ENCODE assay signal across 1 cellular context in the genomic region with DNA sequence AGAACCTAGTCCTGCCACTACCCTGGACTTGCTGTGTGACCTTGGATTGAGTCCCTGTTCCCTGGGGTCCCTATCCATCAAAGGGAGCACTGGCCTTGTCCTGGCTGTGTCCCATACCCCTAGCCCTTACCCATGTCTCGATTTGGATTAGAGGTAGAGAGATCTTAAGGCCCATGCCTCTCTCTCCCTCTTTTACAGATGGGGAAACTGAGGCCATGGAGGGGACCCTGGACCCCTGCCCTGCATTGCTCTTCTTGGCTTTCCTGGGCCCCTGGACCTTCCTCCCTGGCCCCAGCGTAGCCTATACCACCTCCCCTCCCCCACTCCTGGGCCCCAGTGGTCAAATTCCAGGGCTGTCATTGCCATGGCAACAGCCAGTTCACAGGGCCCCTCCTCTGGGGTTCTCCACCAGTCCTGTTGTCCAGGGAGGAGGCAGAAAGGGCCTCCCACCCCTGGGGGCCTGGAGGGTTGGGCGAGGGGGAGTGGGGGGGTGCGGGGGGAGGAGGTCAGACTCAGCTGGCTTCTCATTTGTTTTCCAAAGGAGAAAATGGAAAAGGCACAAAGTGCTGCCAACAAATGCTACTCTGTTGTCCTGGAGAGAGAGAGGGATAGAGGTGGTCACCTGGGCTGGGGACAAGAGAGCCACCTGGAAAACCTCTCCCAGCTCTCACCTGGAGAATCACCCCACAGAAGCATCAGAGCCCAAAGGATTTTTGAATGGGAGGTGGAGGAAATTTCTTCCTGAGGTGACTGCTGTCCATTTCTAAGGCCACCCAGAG.
TF ChIP-seq lines count a peak whose summit lies in the region.

No MANE protein-coding gene starts in this region.

TF ChIP-seq in HepG2, 621 proteins besides CTCF, POLR2A, EP300 and RAD21 (continued from another document and continues in another):
- TF ChIP-seq CCDC6 (CRISPR knock-in tag; IDR thresholded peaks at IDR 0.05) (no peak), ZNF383 (CRISPR knock-in tag; IDR thresholded peaks at IDR 0.05; ENCODE audit: borderline replicate concordance) (no peak), IRF2 (CRISPR knock-in tag; IDR thresholded peaks at IDR 0.05) (peak; percentile 46), ZNF678 (CRISPR knock-in tag; IDR thresholded peaks at IDR 0.05) (no peak), ZNF460 (CRISPR knock-in tag; IDR thresholded peaks at IDR 0.05; ENCODE audit: borderline replicate concordance) (0 out of 2 replicates have a peak, but pooled peaks have one; percentile 11), ZNF253 (CRISPR knock-in tag; IDR thresholded peaks at IDR 0.05; ENCODE audit: borderline replicate concordance) (no peak), DMAP1 (CRISPR knock-in tag; IDR thresholded peaks at IDR 0.05) (no peak), RBFOX2 (IDR thresholded peaks at IDR 0.05; ENCODE audit: low read depth, low read length) (no peak), MED1 (CRISPR knock-in tag; IDR thresholded peaks at IDR 0.05) (peak; percentile 53; the same call in 1 of the 2 replicates), BCL6 (CRISPR knock-in tag; IDR thresholded peaks at IDR 0.05) (no peak), NR2F2 (IDR thresholded peaks at IDR 0.05; ENCODE audit: borderline replicate concordance, low read depth) (peak; percentile 49; the same call in 1 of the 2 replicates), ZNF10 (CRISPR knock-in tag; IDR thresholded peaks at IDR 0.05; ENCODE audit: borderline replicate concordance, low read depth) (no peak), SIX1 (CRISPR knock-in tag; IDR thresholded peaks at IDR 0.05; ENCODE audit: borderline replicate concordance) (0 out of 2 replicates have a peak, but pooled peaks have one; percentile 38), TBP (CRISPR knock-in tag; IDR thresholded peaks at IDR 0.05) (no peak), ZNF350 (CRISPR knock-in tag; IDR thresholded peaks at IDR 0.05; ENCODE audit: borderline replicate concordance, low read depth) (no peak), KDM1A (CRISPR knock-in tag; IDR thresholded peaks at IDR 0.05) (0 out of 2 replicates have a peak, but pooled peaks have one; percentile 14), SMYD3 (CRISPR knock-in tag; IDR thresholded peaks at IDR 0.05) (peak; percentile 69; the same call in 1 of the 2 replicates), TRIM24 (CRISPR knock-in tag; IDR thresholded peaks at IDR 0.05) (no peak), ZNF543 (CRISPR knock-in tag; IDR thresholded peaks at IDR 0.05) (no peak), HDAC6 (IDR thresholded peaks at IDR 0.05; ENCODE audit: low read depth, low read length) (no peak), ZNF263 (CRISPR knock-in tag; IDR thresholded peaks at IDR 0.05) (peak; percentile 92)
- TF ChIP-seq, protein P1, sequence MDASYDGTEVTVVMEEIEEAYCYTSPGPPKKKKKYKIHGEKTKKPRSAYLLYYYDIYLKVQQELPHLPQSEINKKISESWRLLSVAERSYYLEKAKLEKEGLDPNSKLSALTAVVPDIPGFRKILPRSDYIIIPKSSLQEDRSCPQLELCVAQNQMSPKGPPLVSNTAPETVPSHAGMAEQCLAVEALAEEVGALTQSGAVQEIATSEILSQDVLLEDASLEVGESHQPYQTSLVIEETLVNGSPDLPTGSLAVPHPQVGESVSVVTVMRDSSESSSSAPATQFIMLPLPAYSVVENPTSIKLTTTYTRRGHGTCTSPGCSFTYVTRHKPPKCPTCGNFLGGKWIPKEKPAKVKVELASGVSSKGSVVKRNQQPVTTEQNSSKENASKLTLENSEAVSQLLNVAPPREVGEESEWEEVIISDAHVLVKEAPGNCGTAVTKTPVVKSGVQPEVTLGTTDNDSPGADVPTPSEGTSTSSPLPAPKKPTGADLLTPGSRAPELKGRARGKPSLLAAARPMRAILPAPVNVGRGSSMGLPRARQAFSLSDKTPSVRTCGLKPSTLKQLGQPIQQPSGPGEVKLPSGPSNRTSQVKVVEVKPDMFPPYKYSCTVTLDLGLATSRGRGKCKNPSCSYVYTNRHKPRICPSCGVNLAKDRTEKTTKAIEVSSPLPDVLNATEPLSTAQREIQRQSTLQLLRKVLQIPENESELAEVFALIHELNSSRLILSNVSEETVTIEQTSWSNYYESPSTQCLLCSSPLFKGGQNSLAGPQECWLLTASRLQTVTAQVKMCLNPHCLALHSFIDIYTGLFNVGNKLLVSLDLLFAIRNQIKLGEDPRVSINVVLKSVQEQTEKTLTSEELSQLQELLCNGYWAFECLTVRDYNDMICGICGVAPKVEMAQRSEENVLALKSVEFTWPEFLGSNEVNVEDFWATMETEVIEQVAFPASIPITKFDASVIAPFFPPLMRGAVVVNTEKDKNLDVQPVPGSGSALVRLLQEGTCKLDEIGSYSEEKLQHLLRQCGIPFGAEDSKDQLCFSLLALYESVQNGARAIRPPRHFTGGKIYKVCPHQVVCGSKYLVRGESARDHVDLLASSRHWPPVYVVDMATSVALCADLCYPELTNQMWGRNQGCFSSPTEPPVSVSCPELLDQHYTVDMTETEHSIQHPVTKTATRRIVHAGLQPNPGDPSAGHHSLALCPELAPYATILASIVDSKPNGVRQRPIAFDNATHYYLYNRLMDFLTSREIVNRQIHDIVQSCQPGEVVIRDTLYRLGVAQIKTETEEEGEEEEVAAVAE (CRISPR knock-in tag; IDR thresholded peaks at IDR 0.05; ENCODE audit: borderline replicate concordance) = no peak
- TF ChIP-seq, protein P2, sequence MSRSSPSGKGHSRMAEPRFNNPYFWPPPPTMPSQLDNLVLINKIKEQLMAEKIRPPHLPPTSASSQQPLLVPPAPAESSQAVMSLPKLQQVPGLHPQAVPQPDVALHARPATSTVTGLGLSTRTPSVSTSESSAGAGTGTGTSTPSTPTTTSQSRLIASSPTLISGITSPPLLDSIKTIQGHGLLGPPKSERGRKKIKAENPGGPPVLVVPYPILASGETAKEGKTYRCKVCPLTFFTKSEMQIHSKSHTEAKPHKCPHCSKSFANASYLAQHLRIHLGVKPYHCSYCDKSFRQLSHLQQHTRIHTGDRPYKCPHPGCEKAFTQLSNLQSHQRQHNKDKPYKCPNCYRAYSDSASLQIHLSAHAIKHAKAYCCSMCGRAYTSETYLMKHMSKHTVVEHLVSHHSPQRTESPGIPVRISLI (CRISPR knock-in tag; IDR thresholded peaks at IDR 0.05; ENCODE audit: borderline replicate concordance) = no peak
- TF ChIP-seq, protein P3, sequence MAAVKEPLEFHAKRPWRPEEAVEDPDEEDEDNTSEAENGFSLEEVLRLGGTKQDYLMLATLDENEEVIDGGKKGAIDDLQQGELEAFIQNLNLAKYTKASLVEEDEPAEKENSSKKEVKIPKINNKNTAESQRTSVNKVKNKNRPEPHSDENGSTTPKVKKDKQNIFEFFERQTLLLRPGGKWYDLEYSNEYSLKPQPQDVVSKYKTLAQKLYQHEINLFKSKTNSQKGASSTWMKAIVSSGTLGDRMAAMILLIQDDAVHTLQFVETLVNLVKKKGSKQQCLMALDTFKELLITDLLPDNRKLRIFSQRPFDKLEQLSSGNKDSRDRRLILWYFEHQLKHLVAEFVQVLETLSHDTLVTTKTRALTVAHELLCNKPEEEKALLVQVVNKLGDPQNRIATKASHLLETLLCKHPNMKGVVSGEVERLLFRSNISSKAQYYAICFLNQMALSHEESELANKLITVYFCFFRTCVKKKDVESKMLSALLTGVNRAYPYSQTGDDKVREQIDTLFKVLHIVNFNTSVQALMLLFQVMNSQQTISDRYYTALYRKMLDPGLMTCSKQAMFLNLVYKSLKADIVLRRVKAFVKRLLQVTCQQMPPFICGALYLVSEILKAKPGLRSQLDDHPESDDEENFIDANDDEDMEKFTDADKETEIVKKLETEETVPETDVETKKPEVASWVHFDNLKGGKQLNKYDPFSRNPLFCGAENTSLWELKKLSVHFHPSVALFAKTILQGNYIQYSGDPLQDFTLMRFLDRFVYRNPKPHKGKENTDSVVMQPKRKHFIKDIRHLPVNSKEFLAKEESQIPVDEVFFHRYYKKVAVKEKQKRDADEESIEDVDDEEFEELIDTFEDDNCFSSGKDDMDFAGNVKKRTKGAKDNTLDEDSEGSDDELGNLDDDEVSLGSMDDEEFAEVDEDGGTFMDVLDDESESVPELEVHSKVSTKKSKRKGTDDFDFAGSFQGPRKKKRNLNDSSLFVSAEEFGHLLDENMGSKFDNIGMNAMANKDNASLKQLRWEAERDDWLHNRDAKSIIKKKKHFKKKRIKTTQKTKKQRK (IDR thresholded peaks at IDR 0.05; ENCODE audit: low read length) = no peak
- TF ChIP-seq, protein P4, sequence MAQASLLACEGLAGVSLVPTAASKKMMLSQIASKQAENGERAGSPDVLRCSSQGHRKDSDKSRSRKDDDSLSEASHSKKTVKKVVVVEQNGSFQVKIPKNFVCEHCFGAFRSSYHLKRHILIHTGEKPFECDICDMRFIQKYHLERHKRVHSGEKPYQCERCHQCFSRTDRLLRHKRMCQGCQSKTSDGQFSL (CRISPR knock-in tag; IDR thresholded peaks at IDR 0.05) = no peak; the same call in 1 of the 2 replicates
- TF ChIP-seq, protein P5, sequence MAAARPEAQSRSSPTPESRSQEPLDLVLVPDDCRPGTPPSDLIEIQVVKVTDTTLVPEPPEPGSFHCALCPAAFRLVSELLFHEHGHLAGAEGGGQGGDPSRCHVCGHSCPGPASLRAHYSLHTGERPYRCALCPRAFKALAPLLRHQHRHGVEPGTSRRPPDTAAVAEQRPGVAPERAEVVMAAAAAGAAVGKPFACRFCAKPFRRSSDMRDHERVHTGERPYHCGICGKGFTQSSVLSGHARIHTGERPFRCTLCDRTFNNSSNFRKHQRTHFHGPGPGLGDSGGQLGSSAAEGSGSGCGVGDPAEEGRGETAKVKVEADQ (CRISPR knock-in tag; IDR thresholded peaks at IDR 0.05; ENCODE audit: borderline replicate concordance) = peak; percentile 59; the same call in 1 of the 2 replicates
- TF ChIP-seq, protein P6, sequence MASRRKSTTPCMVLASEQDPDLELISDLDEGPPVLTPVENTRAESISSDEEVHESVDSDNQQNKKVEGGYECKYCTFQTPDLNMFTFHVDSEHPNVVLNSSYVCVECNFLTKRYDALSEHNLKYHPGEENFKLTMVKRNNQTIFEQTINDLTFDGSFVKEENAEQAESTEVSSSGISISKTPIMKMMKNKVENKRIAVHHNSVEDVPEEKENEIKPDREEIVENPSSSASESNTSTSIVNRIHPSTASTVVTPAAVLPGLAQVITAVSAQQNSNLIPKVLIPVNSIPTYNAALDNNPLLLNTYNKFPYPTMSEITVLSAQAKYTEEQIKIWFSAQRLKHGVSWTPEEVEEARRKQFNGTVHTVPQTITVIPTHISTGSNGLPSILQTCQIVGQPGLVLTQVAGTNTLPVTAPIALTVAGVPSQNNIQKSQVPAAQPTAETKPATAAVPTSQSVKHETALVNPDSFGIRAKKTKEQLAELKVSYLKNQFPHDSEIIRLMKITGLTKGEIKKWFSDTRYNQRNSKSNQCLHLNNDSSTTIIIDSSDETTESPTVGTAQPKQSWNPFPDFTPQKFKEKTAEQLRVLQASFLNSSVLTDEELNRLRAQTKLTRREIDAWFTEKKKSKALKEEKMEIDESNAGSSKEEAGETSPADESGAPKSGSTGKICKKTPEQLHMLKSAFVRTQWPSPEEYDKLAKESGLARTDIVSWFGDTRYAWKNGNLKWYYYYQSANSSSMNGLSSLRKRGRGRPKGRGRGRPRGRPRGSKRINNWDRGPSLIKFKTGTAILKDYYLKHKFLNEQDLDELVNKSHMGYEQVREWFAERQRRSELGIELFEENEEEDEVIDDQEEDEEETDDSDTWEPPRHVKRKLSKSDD (CRISPR knock-in tag; IDR thresholded peaks at IDR 0.05; ENCODE audit: low read depth) = 0 out of 2 replicates have a peak, but pooled peaks have one; percentile 53
- TF ChIP-seq, protein P7, sequence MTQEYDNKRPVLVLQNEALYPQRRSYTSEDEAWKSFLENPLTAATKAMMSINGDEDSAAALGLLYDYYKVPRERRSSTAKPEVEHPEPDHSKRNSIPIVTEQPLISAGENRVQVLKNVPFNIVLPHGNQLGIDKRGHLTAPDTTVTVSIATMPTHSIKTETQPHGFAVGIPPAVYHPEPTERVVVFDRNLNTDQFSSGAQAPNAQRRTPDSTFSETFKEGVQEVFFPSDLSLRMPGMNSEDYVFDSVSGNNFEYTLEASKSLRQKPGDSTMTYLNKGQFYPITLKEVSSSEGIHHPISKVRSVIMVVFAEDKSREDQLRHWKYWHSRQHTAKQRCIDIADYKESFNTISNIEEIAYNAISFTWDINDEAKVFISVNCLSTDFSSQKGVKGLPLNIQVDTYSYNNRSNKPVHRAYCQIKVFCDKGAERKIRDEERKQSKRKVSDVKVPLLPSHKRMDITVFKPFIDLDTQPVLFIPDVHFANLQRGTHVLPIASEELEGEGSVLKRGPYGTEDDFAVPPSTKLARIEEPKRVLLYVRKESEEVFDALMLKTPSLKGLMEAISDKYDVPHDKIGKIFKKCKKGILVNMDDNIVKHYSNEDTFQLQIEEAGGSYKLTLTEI (CRISPR knock-in tag; conservative IDR thresholded peaks at IDR 0.05) = no peak
- TF ChIP-seq, protein P8, sequence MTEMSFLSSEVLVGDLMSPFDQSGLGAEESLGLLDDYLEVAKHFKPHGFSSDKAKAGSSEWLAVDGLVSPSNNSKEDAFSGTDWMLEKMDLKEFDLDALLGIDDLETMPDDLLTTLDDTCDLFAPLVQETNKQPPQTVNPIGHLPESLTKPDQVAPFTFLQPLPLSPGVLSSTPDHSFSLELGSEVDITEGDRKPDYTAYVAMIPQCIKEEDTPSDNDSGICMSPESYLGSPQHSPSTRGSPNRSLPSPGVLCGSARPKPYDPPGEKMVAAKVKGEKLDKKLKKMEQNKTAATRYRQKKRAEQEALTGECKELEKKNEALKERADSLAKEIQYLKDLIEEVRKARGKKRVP (CRISPR knock-in tag; IDR thresholded peaks at IDR 0.05) = no peak
- TF ChIP-seq, protein P9, sequence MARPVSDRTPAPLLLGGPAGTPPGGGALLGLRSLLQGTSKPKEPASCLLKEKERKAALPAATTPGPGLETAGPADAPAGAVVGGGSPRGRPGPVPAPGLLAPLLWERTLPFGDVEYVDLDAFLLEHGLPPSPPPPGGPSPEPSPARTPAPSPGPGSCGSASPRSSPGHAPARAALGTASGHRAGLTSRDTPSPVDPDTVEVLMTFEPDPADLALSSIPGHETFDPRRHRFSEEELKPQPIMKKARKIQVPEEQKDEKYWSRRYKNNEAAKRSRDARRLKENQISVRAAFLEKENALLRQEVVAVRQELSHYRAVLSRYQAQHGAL (CRISPR knock-in tag; IDR thresholded peaks at IDR 0.05; ENCODE audit: not compliant biosample characterization) = no peak
- TF ChIP-seq, protein P10, sequence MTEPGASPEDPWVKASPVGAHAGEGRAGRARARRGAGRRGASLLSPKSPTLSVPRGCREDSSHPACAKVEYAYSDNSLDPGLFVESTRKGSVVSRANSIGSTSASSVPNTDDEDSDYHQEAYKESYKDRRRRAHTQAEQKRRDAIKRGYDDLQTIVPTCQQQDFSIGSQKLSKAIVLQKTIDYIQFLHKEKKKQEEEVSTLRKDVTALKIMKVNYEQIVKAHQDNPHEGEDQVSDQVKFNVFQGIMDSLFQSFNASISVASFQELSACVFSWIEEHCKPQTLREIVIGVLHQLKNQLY (CRISPR knock-in tag; IDR thresholded peaks at IDR 0.05) = peak; percentile 36; the same call in 1 of the 2 replicates
- TF ChIP-seq, protein P11, sequence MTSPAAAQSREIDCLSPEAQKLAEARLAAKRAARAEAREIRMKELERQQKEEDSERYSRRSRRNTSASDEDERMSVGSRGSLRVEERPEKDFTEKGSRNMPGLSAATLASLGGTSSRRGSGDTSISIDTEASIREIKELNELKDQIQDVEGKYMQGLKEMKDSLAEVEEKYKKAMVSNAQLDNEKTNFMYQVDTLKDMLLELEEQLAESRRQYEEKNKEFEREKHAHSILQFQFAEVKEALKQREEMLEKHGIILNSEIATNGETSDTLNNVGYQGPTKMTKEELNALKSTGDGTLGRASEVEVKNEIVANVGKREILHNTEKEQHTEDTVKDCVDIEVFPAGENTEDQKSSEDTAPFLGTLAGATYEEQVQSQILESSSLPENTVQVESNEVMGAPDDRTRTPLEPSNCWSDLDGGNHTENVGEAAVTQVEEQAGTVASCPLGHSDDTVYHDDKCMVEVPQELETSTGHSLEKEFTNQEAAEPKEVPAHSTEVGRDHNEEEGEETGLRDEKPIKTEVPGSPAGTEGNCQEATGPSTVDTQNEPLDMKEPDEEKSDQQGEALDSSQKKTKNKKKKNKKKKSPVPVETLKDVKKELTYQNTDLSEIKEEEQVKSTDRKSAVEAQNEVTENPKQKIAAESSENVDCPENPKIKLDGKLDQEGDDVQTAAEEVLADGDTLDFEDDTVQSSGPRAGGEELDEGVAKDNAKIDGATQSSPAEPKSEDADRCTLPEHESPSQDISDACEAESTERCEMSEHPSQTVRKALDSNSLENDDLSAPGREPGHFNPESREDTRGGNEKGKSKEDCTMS (CRISPR knock-in tag; conservative IDR thresholded peaks at IDR 0.05) = no peak
